ENCODE assay signal across 8 cellular contexts in the genomic region with DNA sequence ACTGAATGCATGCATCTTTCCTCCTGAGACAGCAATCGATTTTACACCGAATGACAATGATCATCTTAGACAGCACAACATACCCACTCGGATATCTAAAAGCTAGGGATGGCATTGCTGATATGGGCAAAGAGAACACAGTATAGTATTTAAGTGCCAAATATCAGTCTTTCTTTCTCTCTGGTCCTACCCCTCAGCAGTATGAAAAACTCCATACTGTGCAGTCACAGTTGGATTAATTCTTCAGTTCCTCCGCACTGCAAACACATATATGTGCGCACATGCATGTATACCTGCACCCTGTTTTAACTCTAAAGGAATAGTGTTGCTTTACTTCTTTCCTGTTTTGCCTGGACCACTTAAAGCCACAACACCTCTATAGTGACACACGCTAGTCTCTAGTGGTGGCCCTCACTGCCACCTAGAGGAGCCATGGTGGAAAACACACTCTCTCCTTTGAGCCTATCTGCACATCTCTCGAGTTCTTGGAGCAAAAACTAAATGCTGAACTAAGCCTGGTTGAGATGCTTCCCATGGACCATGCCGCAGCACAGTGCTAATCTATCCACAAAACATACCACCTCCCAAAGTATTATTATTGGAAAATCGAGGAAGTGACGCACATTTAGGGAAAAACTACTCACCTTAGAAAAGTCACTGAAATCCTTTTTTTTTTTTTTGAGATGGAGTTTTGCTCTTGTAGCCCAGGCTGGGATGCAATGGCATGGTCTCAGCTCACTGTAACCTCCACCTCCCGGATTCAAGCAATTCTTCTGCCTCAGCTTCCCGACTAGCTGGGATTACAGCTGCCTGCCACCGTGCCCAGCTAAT. TPM values are rescaled to one million over a fixed set of nuclear protein-coding genes. Genes with fewer than 3 reads are reported as not detected.
DNase-seq lines count a peak whose midpoint lies in the region; ATAC-seq, FAIRE-seq and TF ChIP-seq lines count a peak whose summit lies in the region.

No MANE protein-coding gene starts in this region.

- peak overlapping the region; percentile 48 for H4K91ac ChIP-seq in trophoblast cell (ENCODE audit: low read depth, low read length)

- peaks cover 0 to 36% (median 15%) of the 10 kb centered on the region in 3 donors for H3K4me1 ChIP-seq in gastroesophageal sphincter
- peaks cover 3% of the 10 kb centered on the region in 2 experiments for H3K4me1 ChIP-seq in trophoblast cell (ENCODE audit: control insufficient read depth in 1 of 2, insufficient read depth in 2 of 2, low read length in 2 of 2)

- H2BK120ac ChIP-seq in trophoblast cell (ENCODE audit: insufficient read depth, low read length, poor library complexity) = no peak overlapping the region

- no peaks in the 10 kb centered on the region for H3K79me2 ChIP-seq in trophoblast cell (ENCODE audit: control insufficient read depth, insufficient read depth, low read length, poor library complexity)

- no peak overlapping the region for H4K12ac ChIP-seq in trophoblast cell (ENCODE audit: low read depth, low read length)

- H3K27me3 ChIP-seq in gastroesophageal sphincter (no peaks in the 10 kb centered on the region), trophoblast cell (ENCODE audit: insufficient read depth, low read length) (no peaks in the 10 kb centered on the region)

- H3K36me3 ChIP-seq in gastroesophageal sphincter (no peaks in the 10 kb centered on the region), trophoblast cell (ENCODE audit: control insufficient read depth in 1 of 2, insufficient read depth in 2 of 2, low read length in 2 of 2) (no peaks in the 10 kb centered on the region)

- H3K23ac ChIP-seq in trophoblast cell (ENCODE audit: low read length) = no peak overlapping the region

- no peak overlapping the region for H3K4ac ChIP-seq in trophoblast cell (ENCODE audit: low read depth, low read length)

- TF ChIP-seq CTCF in D721Med (IDR thresholded peaks at IDR 0.05; ENCODE audit: insufficient read depth, missing control alignments) = peak; percentile 90
- TF ChIP-seq CTCF in gastroesophageal sphincter (IDR thresholded peaks at IDR 0.05) = peak; percentile 63 to 76 (median 73)

- no peak overlapping the region for H4K8ac ChIP-seq in trophoblast cell (ENCODE audit: low read depth, low read length)

- no peak overlapping the region for H3K4me2 ChIP-seq in trophoblast cell (ENCODE audit: low read length)

- H3K14ac ChIP-seq in trophoblast cell (ENCODE audit: low read length) = no peak overlapping the region

- no peak overlapping the region for H2BK5ac ChIP-seq in trophoblast cell (ENCODE audit: low read depth, low read length, poor library complexity)

- peak; percentile 83 for ATAC-seq in GM19397 (IDR thresholded peaks at IDR 0.05; ENCODE audit: unreplicated experiment)
- ATAC-seq in HG03571 (IDR thresholded peaks at IDR 0.05; ENCODE audit: unreplicated experiment) = peak; percentile 89
- peak; percentile 84 for ATAC-seq in gastroesophageal sphincter
- ATAC-seq in GM21825 (IDR thresholded peaks at IDR 0.05; ENCODE audit: unreplicated experiment) = no peak

- no peak overlapping the region for H3K9ac ChIP-seq in trophoblast cell (ENCODE audit: low read length)

- no peak for TF ChIP-seq POLR2A in gastroesophageal sphincter (IDR thresholded peaks at IDR 0.05)

- DNase-seq in D721Med (ENCODE audit: insufficient read length, low spot score) = peak; percentile 55
- peak; percentile 46 for DNase-seq in RCC 7860 (ENCODE audit: low spot score)
- peak; percentile 79 for DNase-seq in activated effector memory CD4-positive, alpha-beta T cell treated with anti-CD3 and anti-CD28 coated beads, Interleukin-2, amount 50 U/mL, for 16 hours
- peak; percentile 74 to 89 for DNase-seq in trophoblast cell

- 47 to 60% methylated on average over 10 to 12 of the region's 13 CpGs for WGBS in gastroesophageal sphincter (ENCODE audit: low coverage in 1 of 2), 2 donors
- WGBS in trophoblast cell (ENCODE audit: extremely low coverage, insufficient coverage, insufficient read length) = no CpG with 5 or more reads among the region's 13 CpGs

- H3K27ac ChIP-seq in gastroesophageal sphincter = peak overlapping the region in 2 of 4 donors; percentile 42 to 56
- H3K27ac ChIP-seq in trophoblast cell (ENCODE audit: low read depth, low read length) = no peak overlapping the region

- peaks cover 2% of the 10 kb centered on the region for H3K79me1 ChIP-seq in trophoblast cell (ENCODE audit: low read length)

- TF ChIP-seq EP300 in gastroesophageal sphincter (IDR thresholded peaks at IDR 0.05) = no peak

- no peaks in the 10 kb centered on the region for H3K9me3 ChIP-seq in gastroesophageal sphincter
- no peaks in the 10 kb centered on the region for H3K9me3 ChIP-seq in trophoblast cell (ENCODE audit: insufficient read depth, low read depth, low read length)

- no peak for FAIRE-seq in D721Med (lab: Jason Lieb, UNC)
- peak; percentile 46 for FAIRE-seq in RCC 7860 (lab: Jason Lieb, UNC)

- H3K4me3 ChIP-seq in gastroesophageal sphincter (no peak overlapping the region), trophoblast cell (ENCODE audit: low read depth, low read length) (no peak overlapping the region)

- no peak overlapping the region for H2AFZ ChIP-seq in trophoblast cell (ENCODE audit: insufficient read depth, low read length, poor library complexity)

- no peak overlapping the region for H3K18ac ChIP-seq in trophoblast cell (ENCODE audit: low read length)

- no peak overlapping the region for H2AK5ac ChIP-seq in trophoblast cell (ENCODE audit: low read length)

- H2BK12ac ChIP-seq in trophoblast cell (ENCODE audit: low read length) = no peak overlapping the region

RNA-seq across cellular contexts. Expression of gene TMEM52B, which starts 11.9 kb away (rescaled TPM):
- 1 to 10 TPM in 1 of 4 donors, not detected in 3; 1.2 TPM for total RNA-seq in gastroesophageal sphincter
- 2.4 and 2.7 TPM in 2 replicates for polyA plus RNA-seq in trophoblast cell (2013)

RNA-seq across cellular contexts. Expression of gene OLR1, which starts 18.8 kb away (rescaled TPM):
- 1 to 10 TPM in 2 of 4 donors, under 1 TPM in 1, not detected in 1; 0.39 to 6.5 (median 5.5) TPM for total RNA-seq in gastroesophageal sphincter
- polyA plus RNA-seq in trophoblast cell (2013) = 13.8 and 15.0 TPM in 2 replicates

RNA-seq across cellular contexts. Expression of gene GABARAPL1, which starts 21.9 kb away (rescaled TPM):
- total RNA-seq in gastroesophageal sphincter = 100 to 1,000 TPM; 122 to 269 (median 193) TPM
- polyA plus RNA-seq in trophoblast cell (2013) = 84.3 and 86.6 TPM in 2 replicates
